Comparison of ENCODE assay signal across 8 cellular contexts in genomic region chr2:157302492-157303099, GRCh38. TPM values are rescaled to one million over a fixed set of nuclear protein-coding genes. Genes with fewer than 3 reads are reported as not detected.
A peak's percentile ranks its signal among the peaks of the same experiment; 100 is the strongest.
DNase-seq lines count a peak whose midpoint lies in the region; ATAC-seq and TF ChIP-seq lines count a peak whose summit lies in the region.

No MANE protein-coding gene starts in this region.

- no peak overlapping the region for H3K4me2 ChIP-seq in neural cell (ENCODE audit: low read length)

- no peaks in the 10 kb centered on the region for H3K9me2 ChIP-seq in neural cell (ENCODE audit: insufficient read depth, low read length)

- H3K27ac ChIP-seq in neural cell (ENCODE audit: low read length), result no peak overlapping the region

- no peaks in the 10 kb centered on the region for H3K9me3 ChIP-seq in neural cell (ENCODE audit: low read length)

- peak; percentile 91 for TF ChIP-seq RAD21 in neural cell (conservative IDR thresholded peaks at IDR 0.05)

- peak; percentile 13 for DNase-seq in COLO668 (lab: John Stamatoyannopoulos, UW; ENCODE audit: unreplicated experiment)
- peak; percentile 66 for DNase-seq in NCI-H2029 treated with DMSO at 0.1 percent for 48 hours (lab: John Stamatoyannopoulos, UW)
- DNase-seq in fibroblast of mammary gland (ENCODE audit: low read depth), result peak; percentile 56
- DNase-seq in occipital lobe (lab: John Stamatoyannopoulos, UW), result no peak

- H3F3A ChIP-seq in neural cell (ENCODE audit: insufficient read depth, low read length, poor library complexity, severe bottlenecking), result no peaks in the 10 kb centered on the region

- H3K4me3 ChIP-seq in WI38 (ENCODE audit: low read depth, low read length) (no peak overlapping the region), fibroblast of mammary gland (ENCODE audit: control insufficient read depth, low read depth, low read length) (no peak overlapping the region), neural cell (ENCODE audit: low read length) (no peak overlapping the region)

- H3K79me2 ChIP-seq in neural cell (replicated peaks; ENCODE audit: insufficient read depth, low read length), result no peaks in the 10 kb centered on the region

- ATAC-seq in GM18520 (IDR thresholded peaks at IDR 0.05; ENCODE audit: unreplicated experiment), result peak; percentile 47
- ATAC-seq in HG02973 (IDR thresholded peaks at IDR 0.05; ENCODE audit: unreplicated experiment), result peak; percentile 61

- H4K20me1 ChIP-seq in neural cell (ENCODE audit: insufficient read depth), result no peaks in the 10 kb centered on the region

- no peak overlapping the region for H3K9ac ChIP-seq in neural cell (ENCODE audit: low read length)

- H2AFZ ChIP-seq in neural cell (ENCODE audit: low read depth, low read length), result no peak overlapping the region

- peak; percentile 41; the same call in 1 of the 2 replicates for TF ChIP-seq CTCF in WI38 (IDR thresholded peaks at IDR 0.05; ENCODE audit: low read depth, low read length)
- TF ChIP-seq CTCF in fibroblast of mammary gland (conservative IDR thresholded peaks at IDR 0.05; ENCODE audit: control insufficient read depth, insufficient read depth, low read depth, low read length), result peak; percentile 78
- peak; percentile 88 for TF ChIP-seq CTCF in neural cell (IDR thresholded peaks at IDR 0.05; ENCODE audit: poor library complexity, severe bottlenecking)

- no peaks in the 10 kb centered on the region for H3K27me3 ChIP-seq in neural cell (ENCODE audit: insufficient read depth, low read depth, low read length)

- no peak for TF ChIP-seq EP300 in neural cell (conservative IDR thresholded peaks at IDR 0.05; ENCODE audit: poor library complexity, severe bottlenecking)

- no peaks in the 10 kb centered on the region for H3K36me3 ChIP-seq in neural cell (ENCODE audit: insufficient read depth, low read length)

TF ChIP-seq in neural cell, 6 proteins besides CTCF, POLR2A, EP300 and RAD21:
- no peak for TF ChIP-seq TAF1 (IDR thresholded peaks at IDR 0.05; ENCODE audit: low read depth)
- TF ChIP-seq SMC3 (conservative IDR thresholded peaks at IDR 0.05; ENCODE audit: poor library complexity), result peak; percentile 90

RNA-seq across cellular contexts. Expression of gene ERMN, which starts 23.0 kb away (rescaled TPM):
- polyA plus RNA-seq in neural cell, result not detected in 2 replicates
- polyA minus RNA-seq in neural cell, result not detected in 2 replicates
- total RNA-seq in occipital lobe, result 0.47 TPM

RNA-seq across cellular contexts. Expression of gene GALNT5, which starts 45.1 kb away (rescaled TPM):
- polyA plus RNA-seq in neural cell, result not detected in 2 replicates
- polyA minus RNA-seq in neural cell, result 0.12 TPM in 1 of 2 replicates, not detected in the other
- total RNA-seq in occipital lobe, result 0.16 TPM
